ENCODE assay signal across 21 cellular contexts in genomic region chr10:66625709-66626590, GRCh38.
"Had no signal": no experiment of that assay in that cellular context is flagged by ENCODE, and none has a peak within 500 bp of the region (broad histone marks: within the 10 kb centered on the region; RNA-seq: fewer than 3 reads in every experiment).

No MANE protein-coding gene starts in this region.

- H3K36me3 ChIP-seq: brain microvascular endothelial cell, esophagus squamous epithelium, prostate gland, transverse colon had no signal

- H3K9me3 Mint-ChIP-seq: activated B cell treated with CpG ODN at 0.5 μM for 24 hours, nephron had no signal

- H3K4me3 ChIP-seq: esophagus squamous epithelium, prostate gland, smooth muscle cell, transverse colon had no signal

- H3K9me3 ChIP-seq: esophagus squamous epithelium, prostate gland, transverse colon had no signal

- H3K27me3 Mint-ChIP-seq: activated B cell treated with CpG ODN at 0.5 μM for 24 hours; activated naive CD8-positive, alpha-beta T cell had no signal

- H3K4me1 Mint-ChIP-seq: activated B cell treated with CpG ODN at 0.5 μM for 24 hours, nephron had no signal

- DNase-seq: activated B cell treated with CpG ODN at 0.5 μM for 24 hours; activated CD4-positive, alpha-beta T cell treated with anti-CD3 and anti-CD28 coated beads for 48 hours; activated CD8-positive, alpha-beta memory T cell treated with anti-CD3 and anti-CD28 coated beads, Interleukin-2, amount 50 U/mL, for 48 hours; activated CD8-positive, alpha-beta T cell treated with anti-CD3 and anti-CD28 coated beads, Interleukin-2, amount 10 ng/mL, durations not matched to agents 7 days and 5 days; activated gamma-delta T cell; activated T-cell treated with anti-CD3 and anti-CD28 coated beads, Interleukin-2, amount 50 U/mL, for 72 hours; anterior cingulate cortex; brain microvascular endothelial cell; effector CD8-positive, alpha-beta T cell; esophagus squamous epithelium; hypothalamus; right cardiac atrium; stimulated activated CD4-positive, alpha-beta T cell treated with anti-CD3 and anti-CD28 coated beads, Interleukin-4, amount 100 ng/mL, for 4 hours; stimulated activated CD8-positive, alpha-beta memory T cell treated with anti-CD3 and anti-CD28 coated beads, Interleukin-4, amount 100 ng/mL, for 48 hours; stimulated activated naive CD4-positive, alpha-beta T cell treated with Interleukin-2 at 50 U/mL for 16 hours; substantia nigra; transverse colon had no signal

- H3K4me1 ChIP-seq: esophagus squamous epithelium, prostate gland, transverse colon had no signal

- H3K36me3 Mint-ChIP-seq: activated naive CD8-positive, alpha-beta T cell had no signal

- H3K27ac ChIP-seq: brain microvascular endothelial cell, esophagus squamous epithelium, prostate gland, transverse colon had no signal

- H3K27ac Mint-ChIP-seq: activated B cell treated with CpG ODN at 0.5 μM for 24 hours; activated CD8-positive, alpha-beta T cell treated with anti-CD3 and anti-CD28 coated beads, Interleukin-2, amount 10 ng/mL, durations not matched to agents 7 days and 5 days; activated naive CD8-positive, alpha-beta T cell; activated T-cell treated with anti-CD3 and anti-CD28 coated beads, Interleukin-2, amount 50 U/mL, for 72 hours had no signal

- H3K4me3 Mint-ChIP-seq: activated B cell treated with CpG ODN at 0.5 μM for 24 hours; activated CD8-positive, alpha-beta T cell treated with anti-CD3 and anti-CD28 coated beads, Interleukin-2, amount 10 ng/mL, durations not matched to agents 7 days and 5 days; activated naive CD8-positive, alpha-beta T cell; activated T-cell treated with anti-CD3 and anti-CD28 coated beads, Interleukin-2, amount 50 U/mL, for 72 hours; nephron had no signal

- H3K27me3 ChIP-seq: brain microvascular endothelial cell, esophagus squamous epithelium, transverse colon had no signal
